Comparison of ENCODE assay signal across 1 cellular context in genomic region chrX:34893741-34894140, GRCh38.
TF ChIP-seq lines count a peak whose summit lies in the region.

No MANE protein-coding gene starts in this region.

TF ChIP-seq in Ishikawa, 13 proteins besides CTCF, POLR2A, EP300 and RAD21 (continued from another document):
- TF ChIP-seq REST (IDR thresholded peaks at IDR 0.05; ENCODE audit: low read depth), result no peak
- TF ChIP-seq MAX (IDR thresholded peaks at IDR 0.05), result no peak
- no peak for TF ChIP-seq TAF1 (IDR thresholded peaks at IDR 0.05; ENCODE audit: low read depth)
- no peak for TF ChIP-seq USF1 (IDR thresholded peaks at IDR 0.05)
- TF ChIP-seq TEAD4 (IDR thresholded peaks at IDR 0.05), result no peak
- TF ChIP-seq YY1 (IDR thresholded peaks at IDR 0.05; ENCODE audit: low read depth), result no peak
- TF ChIP-seq CREB1 (IDR thresholded peaks at IDR 0.05; ENCODE audit: low read depth), result no peak
- no peak for TF ChIP-seq CEBPB (IDR thresholded peaks at IDR 0.05)
- TF ChIP-seq NFIC (IDR thresholded peaks at IDR 0.05), result no peak
